Comparison of ENCODE assay signal across 1 cellular context in genomic region chr14:58395815-58396626, GRCh38.
TF ChIP-seq lines count a peak whose summit lies in the region.

TSS of gene TOMM20L (plus strand) at chr14:58395930. CDS start at chr14:58395958, 28 bp downstream.

TF ChIP-seq in HepG2, 621 proteins besides CTCF, POLR2A, EP300 and RAD21 (continued from another document and continues in another):
- TF ChIP-seq ZNF318 (CRISPR knock-in tag; IDR thresholded peaks at IDR 0.05) (no peak), ZNF382 (CRISPR knock-in tag; IDR thresholded peaks at IDR 0.05; ENCODE audit: borderline replicate concordance) (no peak), ZNF629 (CRISPR knock-in tag; conservative IDR thresholded peaks at IDR 0.05) (no peak), NR1H2 (CRISPR knock-in tag; IDR thresholded peaks at IDR 0.05; ENCODE audit: borderline replicate concordance, low read depth) (no peak), MAZ (IDR thresholded peaks at IDR 0.05; ENCODE audit: borderline replicate concordance, low read depth, low read length) (no peak), MAZ (CRISPR knock-in tag; IDR thresholded peaks at IDR 0.05; ENCODE audit: low read depth) (peak; percentile 78), ZNF552 (CRISPR knock-in tag; IDR thresholded peaks at IDR 0.05; ENCODE audit: borderline replicate concordance) (0 out of 2 replicates have a peak, but pooled peaks have one; percentile 9), POGZ (CRISPR knock-in tag; IDR thresholded peaks at IDR 0.05) (no peak; the same call in 1 of the 2 replicates), ZNF574 (CRISPR knock-in tag; IDR thresholded peaks at IDR 0.05) (peak; percentile 84), ZNF407 (CRISPR knock-in tag; IDR thresholded peaks at IDR 0.05; ENCODE audit: not compliant biosample characterization) (no peak), IRX3 (CRISPR knock-in tag; IDR thresholded peaks at IDR 0.05; ENCODE audit: borderline replicate concordance, low read depth) (no peak), HNRNPL (IDR thresholded peaks at IDR 0.05; ENCODE audit: low read depth, low read length) (no peak), ZNF512B (CRISPR knock-in tag; IDR thresholded peaks at IDR 0.05; ENCODE audit: borderline replicate concordance) (no peak), ZNF550 (CRISPR knock-in tag; IDR thresholded peaks at IDR 0.05; ENCODE audit: borderline replicate concordance) (no peak), SP1 (IDR thresholded peaks at IDR 0.05) (no peak), SP1 (CRISPR knock-in tag; IDR thresholded peaks at IDR 0.05) (no peak), NRL (CRISPR knock-in tag; IDR thresholded peaks at IDR 0.05; ENCODE audit: borderline replicate concordance) (0 out of 2 replicates have a peak, but pooled peaks have one; percentile 44), YEATS2 (CRISPR knock-in tag; IDR thresholded peaks at IDR 0.05; ENCODE audit: borderline replicate concordance) (no peak), ZIK1 (CRISPR knock-in tag; IDR thresholded peaks at IDR 0.05; ENCODE audit: borderline replicate concordance, low read depth) (no peak; the same call in 1 of the 2 replicates), NFIC (IDR thresholded peaks at IDR 0.05; ENCODE audit: low read length) (no peak), ZSCAN30 (CRISPR knock-in tag; IDR thresholded peaks at IDR 0.05) (no peak), ZNF740 (CRISPR knock-in tag; IDR thresholded peaks at IDR 0.05) (no peak), HIVEP1 (CRISPR knock-in tag; IDR thresholded peaks at IDR 0.05) (peak; percentile 55), RXRA (CRISPR knock-in tag; IDR thresholded peaks at IDR 0.05) (no peak)
- TF ChIP-seq, protein P1, sequence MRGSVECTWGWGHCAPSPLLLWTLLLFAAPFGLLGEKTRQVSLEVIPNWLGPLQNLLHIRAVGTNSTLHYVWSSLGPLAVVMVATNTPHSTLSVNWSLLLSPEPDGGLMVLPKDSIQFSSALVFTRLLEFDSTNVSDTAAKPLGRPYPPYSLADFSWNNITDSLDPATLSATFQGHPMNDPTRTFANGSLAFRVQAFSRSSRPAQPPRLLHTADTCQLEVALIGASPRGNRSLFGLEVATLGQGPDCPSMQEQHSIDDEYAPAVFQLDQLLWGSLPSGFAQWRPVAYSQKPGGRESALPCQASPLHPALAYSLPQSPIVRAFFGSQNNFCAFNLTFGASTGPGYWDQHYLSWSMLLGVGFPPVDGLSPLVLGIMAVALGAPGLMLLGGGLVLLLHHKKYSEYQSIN (CRISPR knock-in tag; IDR thresholded peaks at IDR 0.05; ENCODE audit: borderline replicate concordance), result 0 out of 2 replicates have a peak, but pooled peaks have one; percentile 31
